8 cellular contexts compared by ENCODE assay signal in the genomic region with DNA sequence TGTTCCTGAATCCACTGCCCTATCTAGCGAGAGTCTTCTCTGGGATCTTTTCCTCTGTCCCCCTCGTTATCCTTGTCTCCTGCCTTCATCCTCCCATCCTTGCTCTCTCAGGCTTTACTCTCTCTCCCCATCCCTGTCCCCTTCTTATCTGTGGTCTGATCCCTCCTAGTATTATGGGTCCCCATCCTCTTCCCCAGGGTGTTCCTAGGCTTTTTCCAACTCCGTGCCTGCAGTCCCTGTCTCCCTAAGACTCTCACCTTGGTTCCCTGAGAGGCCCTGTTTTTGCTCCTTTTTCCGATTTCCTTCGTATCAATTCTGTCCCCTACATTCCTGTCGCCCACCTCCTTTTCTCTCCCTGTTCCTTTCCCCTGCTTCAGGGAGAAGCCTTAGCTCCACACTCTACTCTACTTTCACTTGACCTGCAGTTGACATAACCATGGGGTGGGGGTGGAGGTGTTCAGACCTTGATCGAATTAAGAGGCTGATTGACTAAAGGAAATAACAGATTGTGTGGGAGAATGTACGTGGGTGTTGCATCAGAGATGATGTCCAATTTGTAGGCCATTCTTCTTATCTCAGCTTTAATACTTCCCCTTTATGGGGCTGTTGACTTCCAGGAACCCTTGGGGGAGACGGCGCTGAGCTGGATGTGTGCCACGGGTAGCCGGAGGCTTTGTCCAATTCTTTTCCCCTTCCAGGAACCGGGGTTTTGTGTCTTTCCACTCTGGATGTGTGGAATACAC. TPM values are rescaled to one million over a fixed set of nuclear protein-coding genes. Genes with fewer than 3 reads are reported as not detected.
DNase-seq lines count a peak whose midpoint lies in the region; ATAC-seq and TF ChIP-seq lines count a peak whose summit lies in the region.

No MANE protein-coding gene starts in this region.

- H3K4me3 ChIP-seq in WI38 (ENCODE audit: low read depth, low read length): peak overlapping the region; percentile 92

- H3K36me3 Mint-ChIP-seq in activated T-cell treated with anti-CD3 and anti-CD28 coated beads, Interleukin-2, amount 50 U/mL, for 24 hours (ENCODE audit: low read depth): peaks cover 44% of the 10 kb centered on the region
- H3K36me3 Mint-ChIP-seq in glutamatergic neuron (ENCODE audit: unreplicated experiment): peaks cover 5% of the 10 kb centered on the region

- peaks cover 53% of the 10 kb centered on the region for H3K4me1 Mint-ChIP-seq in activated T-cell treated with anti-CD3 and anti-CD28 coated beads, Interleukin-2, amount 50 U/mL, for 24 hours (ENCODE audit: low read depth)
- peaks cover 25% of the 10 kb centered on the region for H3K4me1 Mint-ChIP-seq in glutamatergic neuron (ENCODE audit: low read depth, unreplicated experiment)

- DNase-seq in activated T-cell treated with anti-CD3 and anti-CD28 coated beads, Interleukin-2, amount 50 U/mL, for 24 hours: peak; percentile 30
- no peak for DNase-seq in activated T-cell treated with anti-CD3 and anti-CD28 coated beads for 4 hours
- no peak for DNase-seq in glutamatergic neuron
- peak; percentile 59 for DNase-seq in pons (ENCODE audit: low spot score)
- DNase-seq in stimulated activated naive CD4-positive, alpha-beta T cell treated with Interleukin-2 at 50 U/mL for 16 hours (lab: John Stamatoyannopoulos, UW): no peak
- no peak for DNase-seq in activated gamma-delta T cell (lab: John Stamatoyannopoulos, UW)

- peak overlapping the region; percentile 96 for H3K4me3 Mint-ChIP-seq in activated T-cell treated with anti-CD3 and anti-CD28 coated beads, Interleukin-2, amount 50 U/mL, for 24 hours
- H3K4me3 Mint-ChIP-seq in glutamatergic neuron (ENCODE audit: unreplicated experiment): peak overlapping the region; percentile 93

- H3K9me3 Mint-ChIP-seq in activated T-cell treated with anti-CD3 and anti-CD28 coated beads, Interleukin-2, amount 50 U/mL, for 24 hours: no peaks in the 10 kb centered on the region
- peaks cover 9% of the 10 kb centered on the region for H3K9me3 Mint-ChIP-seq in glutamatergic neuron (ENCODE audit: unreplicated experiment)

- peak overlapping the region; percentile 90 for H3K27ac Mint-ChIP-seq in activated T-cell treated with anti-CD3 and anti-CD28 coated beads, Interleukin-2, amount 50 U/mL, for 24 hours
- H3K27ac Mint-ChIP-seq in glutamatergic neuron (ENCODE audit: unreplicated experiment): peak overlapping the region; percentile 39

- no peaks in the 10 kb centered on the region for H3K27me3 Mint-ChIP-seq in activated T-cell treated with anti-CD3 and anti-CD28 coated beads, Interleukin-2, amount 50 U/mL, for 24 hours
- peaks cover 5% of the 10 kb centered on the region for H3K27me3 Mint-ChIP-seq in glutamatergic neuron (ENCODE audit: unreplicated experiment)

- no peak for TF ChIP-seq CTCF in WI38 (IDR thresholded peaks at IDR 0.05; ENCODE audit: low read depth, low read length)
- no peak for TF ChIP-seq CTCF in glutamatergic neuron (IDR thresholded peaks at IDR 0.05; ENCODE audit: partially characterized antibody, unreplicated experiment)

- ATAC-seq in GM19324 (IDR thresholded peaks at IDR 0.05; ENCODE audit: low FRiP score, unreplicated experiment): no peak

RNA-seq across cellular contexts. Expression of gene PPARD, which starts 0.9 kb away (rescaled TPM):
- 37.5 TPM for total RNA-seq in glutamatergic neuron (ENCODE audit: unreplicated experiment)

RNA-seq across cellular contexts. Expression of gene DEF6, which starts 45.6 kb away (rescaled TPM):
- total RNA-seq in glutamatergic neuron (ENCODE audit: unreplicated experiment): 1.8 TPM

Comparison
In these comparisons a context has a peak if more than half of its experiments do, and no peak if none do; other contexts are left out.
1. DNase-seq: peak in activated T-cell treated with anti-CD3 and anti-CD28 coated beads, Interleukin-2, amount 50 U/mL, for 24 hours (single experiment) and pons (single experiment); none in activated T-cell treated with anti-CD3 and anti-CD28 coated beads for 4 hours (single experiment), glutamatergic neuron (single experiment), stimulated activated naive CD4-positive, alpha-beta T cell treated with Interleukin-2 at 50 U/mL for 16 hours (single experiment) and activated gamma-delta T cell (single experiment).